Comparison of ENCODE assay signal across 18 cellular contexts in genomic region chr3:105899528-105899927, GRCh38.
DNase-seq lines count a peak whose midpoint lies in the region; ATAC-seq, FAIRE-seq and TF ChIP-seq lines count a peak whose summit lies in the region.
"Had no signal": no experiment of that assay in that cellular context is flagged by ENCODE, and none has a peak within 500 bp of the region (broad histone marks: within the 10 kb centered on the region; RNA-seq: fewer than 3 reads in every experiment).

No MANE protein-coding gene starts in this region.

- no peaks in the 10 kb centered on the region for H3K4me1 ChIP-seq in HAP-1
- H3K4me1 ChIP-seq: left lung had no signal

- DNase-seq in H54 (ENCODE audit: insufficient read length, low spot score) (peak; percentile 5), SK-N-MC (ENCODE audit: low read depth, low spot score) (peak; percentile 50), fibroblast of pulmonary artery (ENCODE audit: low read depth) (peak; percentile 77), skeletal muscle cell (ENCODE audit: low read depth) (peak; percentile 46), HAP-1 (ENCODE audit: low spot score in 2 of 2) (no peak), coronary artery (ENCODE audit: low spot score) (no peak), NCI-H446 (lab: John Stamatoyannopoulos, UW) (no peak)
- DNase-seq: activated naive CD4-positive, alpha-beta T cell; hypothalamus; left lung; NCI-H1417; retina; stimulated activated CD4-positive, alpha-beta T cell treated with anti-CD3 and anti-CD28 coated beads, Interleukin-2, amount 100 ng/mL, for 48 hours; SW 1271; tibial artery had no signal

- TF ChIP-seq CTCF in fibroblast of pulmonary artery (IDR thresholded peaks at IDR 0.05; ENCODE audit: low read length, missing control alignments) (no peak), coronary artery (IDR thresholded peaks at IDR 0.05) (no peak)

- H3K9me3 ChIP-seq in SK-N-MC (ENCODE audit: low read depth, low read length) (no peaks in the 10 kb centered on the region), HAP-1 (no peaks in the 10 kb centered on the region)
- H3K9me3 ChIP-seq: left lung, tibial artery had no signal

- FAIRE-seq in H54 (lab: Jason Lieb, UNC): no peak
- FAIRE-seq: GM18507 had no signal

- ATAC-seq in HG02759 (IDR thresholded peaks at IDR 0.05; ENCODE audit: unreplicated experiment): no peak
- ATAC-seq: left lung; natural killer cell treated with Interleukin-12 subunit alpha and Interleukin-12 subunit beta and Interleukin-15 and Interleukin-18, amount 100 ng/mL, for 72 hours had no signal

- peak overlapping the region; percentile 59 for H3K9ac ChIP-seq in SK-N-MC (ENCODE audit: insufficient read length)

- no peaks in the 10 kb centered on the region for H3K36me3 ChIP-seq in SK-N-MC (ENCODE audit: insufficient read depth, low read length)
- no peaks in the 10 kb centered on the region for H3K36me3 ChIP-seq in HAP-1 (replicated peaks)
- H3K36me3 ChIP-seq: left lung, tibial artery had no signal

- H3K27me3 ChIP-seq in HAP-1 (ENCODE audit: low read depth): no peaks in the 10 kb centered on the region
- H3K27me3 ChIP-seq: left lung, tibial artery had no signal

- in situ Hi-C loops in HAP-1 (cut with MboI; ENCODE audit: low sequenced_read_pairs): no loop called here

- H3K4me3 ChIP-seq in SK-N-MC (no peak overlapping the region; the same call in 1 of the 2 replicates), fibroblast of pulmonary artery (replicated peaks; ENCODE audit: low read depth, low read length) (no peak overlapping the region), skeletal muscle cell (ENCODE audit: low read depth, low read length) (no peak overlapping the region), HAP-1 (no peak overlapping the region), coronary artery (no peak overlapping the region)
- H3K4me3 ChIP-seq: left lung, tibial artery had no signal

- H3K27ac ChIP-seq in SK-N-MC: peak overlapping the region; percentile 86
- no peak overlapping the region for H3K27ac ChIP-seq in coronary artery
- H3K27ac ChIP-seq: left lung, tibial artery had no signal

- TF ChIP-seq POLR2A in H54 (IDR thresholded peaks at IDR 0.05; ENCODE audit: low read depth, low read length): no peak

Comparison
In these comparisons a context has a peak if more than half of its experiments do, and no peak if none do; other contexts are left out.
1. DNase-seq: peak in H54 (single experiment), SK-N-MC (single experiment), fibroblast of pulmonary artery (single experiment) and skeletal muscle cell (single experiment); none in HAP-1 (0 of 2), coronary artery (single experiment) and NCI-H446 (0 of 2).